Comparison of ENCODE assay signal across 8 cellular contexts in genomic region chr18:70464343-70465114, GRCh38.
A peak's percentile ranks its signal among the peaks of the same experiment; 100 is the strongest.
DNase-seq lines count a peak whose midpoint lies in the region; ATAC-seq, FAIRE-seq and TF ChIP-seq lines count a peak whose summit lies in the region.

No MANE protein-coding gene starts in this region.

- FAIRE-seq in TTC549 (lab: Jason Lieb, UNC), result peak; percentile 46
- no peak for FAIRE-seq in kidney (lab: Jason Lieb, UNC)

- H3K9ac ChIP-seq in kidney (ENCODE audit: low read length in 2 of 2), result no peak overlapping the region

- ATAC-seq in HG02571 (IDR thresholded peaks at IDR 0.05; ENCODE audit: unreplicated experiment), result no peak

- no peak overlapping the region for H3K27ac ChIP-seq in kidney (ENCODE audit: low read depth in 2 of 2, low read length in 2 of 2)

- peak; percentile 20 for TF ChIP-seq CTCF in kidney (IDR thresholded peaks at IDR 0.05; ENCODE audit: borderline replicate concordance, extremely low read depth, insufficient read depth)

- DNase-seq in activated T-cell treated with anti-CD3 and anti-CD28 coated beads for 1 hour (ENCODE audit: low read depth) (peak; percentile 24), activated T-cell treated with anti-CD3 and anti-CD28 coated beads for 4 hours (no peak), NCI-H146 (lab: John Stamatoyannopoulos, UW) (peak; percentile 96), dedifferentiated amniotic fluid mesenchymal stem cell (ENCODE audit: extremely low spot score) (peak; percentile 25), kidney (peak; percentile 86), smooth muscle cell of the brain vasculature (ENCODE audit: low read depth, low spot score) (peak; percentile 24)

- H3K9me3 ChIP-seq in kidney (ENCODE audit: control insufficient read depth in 1 of 2, low read length in 2 of 2), result no peaks in the 10 kb centered on the region

- H3K4me3 ChIP-seq in kidney (ENCODE audit: low read length in 2 of 2), result peak overlapping the region; percentile 31 to 54

- peaks cover 0 to 4% of the 10 kb centered on the region in 2 donors for H3K4me1 ChIP-seq in kidney (ENCODE audit: control insufficient read depth in 1 of 2, insufficient read depth in 1 of 2, low read depth in 1 of 2, low read length in 2 of 2)

- H3K36me3 ChIP-seq in kidney (ENCODE audit: control insufficient read depth in 1 of 2, insufficient read depth in 2 of 2, low read length in 2 of 2), result no peaks in the 10 kb centered on the region

- intact Hi-C loops in kidney (cut with DNase I), result no loop called here
